11 cellular contexts compared by ENCODE assay signal in the genomic region with DNA sequence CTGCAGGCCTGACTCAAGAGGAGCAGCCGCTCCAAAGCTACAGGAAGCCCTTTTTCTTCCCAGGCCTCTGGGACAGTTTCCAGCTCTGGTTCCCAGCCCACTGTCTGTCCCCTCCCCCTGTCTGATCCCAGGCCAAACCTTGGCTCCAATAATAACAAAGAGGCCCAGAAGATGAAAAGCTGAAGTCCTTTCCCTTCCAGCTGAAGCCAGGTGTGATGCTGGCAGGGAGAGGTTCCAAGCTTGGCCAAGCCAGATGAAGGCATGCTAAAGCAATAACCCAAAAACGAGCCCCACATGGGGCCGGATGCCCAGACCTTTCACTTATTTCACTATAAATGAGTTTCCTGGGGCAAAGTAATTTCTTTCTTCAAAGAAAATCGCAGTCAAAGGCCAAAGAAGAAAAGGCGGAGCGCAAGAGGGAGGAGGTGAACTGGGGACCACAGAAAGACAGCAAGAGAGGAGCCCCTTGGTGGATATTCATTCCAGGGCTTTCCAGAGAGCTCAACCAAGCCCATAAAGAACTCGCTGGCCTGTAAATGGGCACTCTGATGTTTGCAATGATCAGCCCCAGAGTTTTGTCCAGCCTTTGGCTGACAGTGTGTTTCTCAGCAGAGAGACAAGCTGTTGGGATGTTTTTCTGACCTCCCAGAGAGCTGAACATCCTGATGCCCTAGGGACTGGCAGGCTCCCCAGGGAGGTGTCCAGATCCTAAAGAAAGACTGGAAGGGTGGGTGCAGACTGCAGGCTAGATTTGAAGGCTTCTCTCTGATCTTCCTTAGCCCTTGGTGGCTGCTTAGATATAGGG.
DNase-seq lines count a peak whose midpoint lies in the region; ATAC-seq, FAIRE-seq and TF ChIP-seq lines count a peak whose summit lies in the region.
"Had no signal": no experiment of that assay in that cellular context is flagged by ENCODE, and none has a peak within 500 bp of the region (broad histone marks: within the 10 kb centered on the region; RNA-seq: fewer than 3 reads in every experiment).

No MANE protein-coding gene starts in this region.

- CTCF ChIA-PET in A549 (lab: Yijun Ruan, JAX): interaction anchor here (0.7 to 2.9 kb wide), 16 partner anchors 8 to 1130 kb away, joined by 3 to 8 read pairs (median 4); no protein-coding TSS in a partner anchor

- H3K27ac Mint-ChIP-seq in effector memory CD8-positive, alpha-beta T cell: no peak overlapping the region
- H3K27ac Mint-ChIP-seq: T-helper 1 cell treated with Interleukin-12 subunit alpha and Interleukin-12 subunit beta and Interleukin-4 antibody, amounts not matched to agents 30 μg/mL and 1 μg/mL, for 36 hours had no signal

- POLR2A ChIA-PET in A549 (lab: Yijun Ruan, JAX): no interaction called here

- no peak overlapping the region for H3K4me3 Mint-ChIP-seq in effector memory CD8-positive, alpha-beta T cell
- H3K4me3 Mint-ChIP-seq: T-helper 1 cell treated with Interleukin-12 subunit alpha and Interleukin-12 subunit beta and Interleukin-4 antibody, amounts not matched to agents 30 μg/mL and 1 μg/mL, for 36 hours had no signal

- peak overlapping the region in 1 of 2 experiments; percentile 22; a peak in 1 of 6 replicates for H3K27ac ChIP-seq in A549
- H3K27ac ChIP-seq: C4-2B had no signal

- no peak for FAIRE-seq in A549 (lab: Jason Lieb, UNC)
- FAIRE-seq: bronchial epithelial cell had no signal

- peaks cover 2% of the 10 kb centered on the region; the same call in 1 of the 3 replicates for H3K9me3 ChIP-seq in A549

- TF ChIP-seq POLR2A in A549 (IDR thresholded peaks at IDR 0.05; ENCODE audit: low read length): no peak

- WGBS in A549 (ENCODE audit: missing lambda C conversion rate): 77% methylated on average over 7 of the region's 7 CpGs

- peak in 1 of 2 experiments; percentile 49; a peak in 2 of 6 replicates for ATAC-seq in A549
- no peak for ATAC-seq in effector memory CD8-positive, alpha-beta T cell (replicated peaks)

- H3K4me1 ChIP-seq in A549: peaks cover 12% of the 10 kb centered on the region; the same call in 2 of the 3 replicates

- no peaks in the 10 kb centered on the region for H3K9me3 Mint-ChIP-seq in effector memory CD8-positive, alpha-beta T cell
- H3K9me3 Mint-ChIP-seq: T-helper 1 cell treated with Interleukin-12 subunit alpha and Interleukin-12 subunit beta and Interleukin-4 antibody, amounts not matched to agents 30 μg/mL and 1 μg/mL, for 36 hours had no signal

- H3K4me3 ChIP-seq in A549: no peak overlapping the region

- TF ChIP-seq RAD21 in A549 (conservative IDR thresholded peaks at IDR 0.05 in 1 of 2, IDR thresholded peaks at IDR 0.05 in 1 of 2): no peak

- no peaks in the 10 kb centered on the region for H3K36me3 Mint-ChIP-seq in effector memory CD8-positive, alpha-beta T cell (ENCODE audit: insufficient read depth)

- no peaks in the 10 kb centered on the region for H3K4me1 Mint-ChIP-seq in effector memory CD8-positive, alpha-beta T cell (ENCODE audit: low read depth in 2 of 2)

- no peak for DNase-seq in A549 (ENCODE audit: low read depth in 1 of 2, low spot score in 1 of 2)
- DNase-seq in NCI-H446 (lab: John Stamatoyannopoulos, UW): peak; percentile 33 to 79
- peak; percentile 42 for DNase-seq in fibroblast of gingiva (ENCODE audit: low read depth)
- peak; percentile 78 for DNase-seq in midbrain (lab: John Stamatoyannopoulos, UW)
- no peak for DNase-seq in NCI-H82 (lab: John Stamatoyannopoulos, UW)
- no peak for DNase-seq in OCI-M2 (lab: John Stamatoyannopoulos, UW; ENCODE audit: unreplicated experiment)
- DNase-seq in T1000 (lab: John Stamatoyannopoulos, UW): no peak
- DNase-seq in effector memory CD8-positive, alpha-beta T cell: no peak

- H3K27me3 Mint-ChIP-seq in effector memory CD8-positive, alpha-beta T cell: peaks cover 6 to 11% of the 10 kb centered on the region in 2 donors

- no peak for TF ChIP-seq CTCF in A549 (IDR thresholded peaks at IDR 0.05)

- 0 out of 3 replicates have a peak overlapping the region, but pooled peaks have one; percentile 2 for H3K4me2 ChIP-seq in A549

- no peak for TF ChIP-seq EP300 in A549 (IDR thresholded peaks at IDR 0.05)

TF ChIP-seq in A549, 52 proteins besides CTCF, POLR2A, EP300 and RAD21:
- no peak for TF ChIP-seq EHMT2 (IDR thresholded peaks at IDR 0.05; ENCODE audit: low read depth)

Comparison
In these comparisons a context has a peak if more than half of its experiments do, and no peak if none do; other contexts are left out.
1. DNase-seq: peak in NCI-H446 (2 of 2), fibroblast of gingiva (single experiment) and midbrain (single experiment); none in A549 (0 of 2), NCI-H82 (single experiment), OCI-M2 (single experiment), T1000 (single experiment) and effector memory CD8-positive, alpha-beta T cell (0 of 3).